ENCODE assay signal across 26 cellular contexts in the genomic region with DNA sequence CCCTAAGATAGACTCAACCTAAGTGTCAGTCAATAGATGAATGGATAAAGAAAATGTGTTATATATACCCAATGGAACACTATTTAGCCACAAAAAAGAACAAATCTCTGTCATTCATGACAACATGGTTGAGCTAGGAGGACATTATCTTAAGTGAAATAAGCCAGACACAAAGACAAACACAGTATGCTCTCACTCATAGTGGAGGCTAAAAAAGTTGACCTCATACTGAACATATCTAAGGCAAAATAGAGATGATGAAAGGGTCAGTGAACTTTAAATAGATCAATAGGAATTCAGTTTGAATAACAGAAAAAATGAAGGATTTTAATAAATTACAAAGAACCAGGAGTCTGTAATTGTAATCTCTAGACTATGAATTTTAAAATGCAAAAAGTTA.
"Had no signal": no experiment of that assay in that cellular context is flagged by ENCODE, and none has a peak within 500 bp of the region (broad histone marks: within the 10 kb centered on the region; RNA-seq: fewer than 3 reads in every experiment).

No MANE protein-coding gene starts in this region.

- H3K79me2 ChIP-seq: hepatocyte had no signal

- H3K4me2 ChIP-seq: hepatocyte had no signal

- H3K9me3 ChIP-seq: colonic mucosa, esophagus squamous epithelium, gastroesophageal sphincter, lower lobe of right lung, mucosa of descending colon had no signal

- H3K27ac Mint-ChIP-seq: dendritic cell treated with granulocyte-macrophage colony-stimulating factor and Interleukin-4, amounts not matched to agents 40 ng/mL and 50 ng/mL, for 4 days; effector memory CD8-positive, alpha-beta T cell; endodermal cell; immature natural killer cell; mesothelial cell of epicardium had no signal

- H3K9me3 Mint-ChIP-seq: dendritic cell treated with granulocyte-macrophage colony-stimulating factor and Interleukin-4, amounts not matched to agents 40 ng/mL and 50 ng/mL, for 4 days; effector memory CD8-positive, alpha-beta T cell; immature natural killer cell had no signal

- H3K4me1 ChIP-seq: colonic mucosa, esophagus squamous epithelium, gastroesophageal sphincter, heart left ventricle, left ventricle myocardium inferior, lower lobe of right lung had no signal

- FAIRE-seq: endometrium had no signal

- ATAC-seq: effector memory CD8-positive, alpha-beta T cell; esophagus mucosa; gastroesophageal sphincter; heart left ventricle; left cardiac atrium; lower lobe of right lung; mucosa of descending colon had no signal

- H3K4me1 Mint-ChIP-seq: endodermal cell, immature natural killer cell, mesothelial cell of epicardium, naive B cell had no signal

- DNase-seq: colonic mucosa; cortex of kidney; effector CD8-positive, alpha-beta T cell; effector memory CD8-positive, alpha-beta T cell; endodermal cell; erythroblast; esophagus squamous epithelium; foreskin fibroblast; foreskin melanocyte; heart left ventricle; hypothalamus; immature natural killer cell; islet precursor cell; left cardiac atrium; left ventricle myocardium inferior; lower lobe of right lung; mesenchymal stem cell; mucosa of descending colon; naive B cell had no signal

- H2AFZ ChIP-seq: hepatocyte had no signal

- H3K27me3 ChIP-seq: colonic mucosa, esophagus squamous epithelium, gastroesophageal sphincter, heart left ventricle, hepatocyte had no signal

- H3K36me3 ChIP-seq: colonic mucosa, esophagus squamous epithelium, gastroesophageal sphincter, heart left ventricle, left ventricle myocardium inferior, lower lobe of right lung had no signal

- H3K4me3 ChIP-seq: colonic mucosa, esophagus squamous epithelium, gastroesophageal sphincter, heart left ventricle, hepatocyte, left ventricle myocardium inferior, lower lobe of right lung, mucosa of descending colon had no signal

- H3K4me3 Mint-ChIP-seq: dendritic cell treated with granulocyte-macrophage colony-stimulating factor and Interleukin-4, amounts not matched to agents 40 ng/mL and 50 ng/mL, for 4 days; effector memory CD8-positive, alpha-beta T cell; endodermal cell; immature natural killer cell; mesothelial cell of epicardium; naive B cell had no signal

- H3K27ac ChIP-seq: colonic mucosa, epithelial cell of prostate, esophagus squamous epithelium, gastroesophageal sphincter, heart left ventricle, hepatocyte, left ventricle myocardium inferior, lower lobe of right lung had no signal

- H3K27me3 Mint-ChIP-seq: dendritic cell treated with granulocyte-macrophage colony-stimulating factor and Interleukin-4, amounts not matched to agents 40 ng/mL and 50 ng/mL, for 4 days; naive B cell had no signal

- H3K36me3 Mint-ChIP-seq: immature natural killer cell, naive B cell had no signal
